Comparison of ENCODE assay signal across 2 cellular contexts in the genomic region with DNA sequence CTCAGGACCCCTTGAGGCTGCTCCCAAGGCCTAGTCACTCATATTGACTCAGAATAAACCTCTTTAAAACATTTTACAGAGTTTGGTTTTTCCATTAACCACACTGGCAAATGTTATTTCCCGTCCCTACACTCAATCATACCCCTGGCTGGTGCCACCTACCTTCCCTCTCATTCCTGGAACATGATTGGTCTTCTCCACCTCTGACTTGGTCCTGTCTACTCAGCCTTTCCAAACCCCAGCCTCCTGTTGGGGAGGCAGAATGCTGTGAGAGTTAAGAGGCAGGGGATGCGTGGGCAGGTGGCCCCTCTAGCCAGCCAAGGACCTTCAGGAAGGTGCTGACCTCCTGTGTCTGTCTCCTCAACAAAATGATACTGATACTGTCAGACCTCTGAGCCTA.
TF ChIP-seq lines count a peak whose summit lies in the region.

No MANE protein-coding gene starts in this region.

TF ChIP-seq in SK-N-SH, 30 proteins besides CTCF, POLR2A, EP300 and RAD21:
- TF ChIP-seq FOXJ3 (CRISPR knock-in tag; IDR thresholded peaks at IDR 0.05) (no peak), RCOR1 (IDR thresholded peaks at IDR 0.05; ENCODE audit: low read length) (no peak), GATA2 (CRISPR knock-in tag; IDR thresholded peaks at IDR 0.05) (no peak), NRF1 (IDR thresholded peaks at IDR 0.05; ENCODE audit: low read depth, low read length) (no peak), SMC3 (IDR thresholded peaks at IDR 0.05; ENCODE audit: low read depth, low read length) (no peak), TEAD4 (IDR thresholded peaks at IDR 0.05; ENCODE audit: borderline replicate concordance, insufficient read depth) (no peak), REST (IDR thresholded peaks at IDR 0.05; ENCODE audit: low read depth, low read length) (no peak), IRF3 (IDR thresholded peaks at IDR 0.05; ENCODE audit: low read depth, low read length) (no peak), FOXM1 (IDR thresholded peaks at IDR 0.05; ENCODE audit: low read depth) (no peak), YY1 (IDR thresholded peaks at IDR 0.05; ENCODE audit: low read depth) (no peak), MXI1 (IDR thresholded peaks at IDR 0.05; ENCODE audit: low read depth, low read length) (no peak), JUND (IDR thresholded peaks at IDR 0.05) (no peak)
- TF ChIP-seq, protein P1, sequence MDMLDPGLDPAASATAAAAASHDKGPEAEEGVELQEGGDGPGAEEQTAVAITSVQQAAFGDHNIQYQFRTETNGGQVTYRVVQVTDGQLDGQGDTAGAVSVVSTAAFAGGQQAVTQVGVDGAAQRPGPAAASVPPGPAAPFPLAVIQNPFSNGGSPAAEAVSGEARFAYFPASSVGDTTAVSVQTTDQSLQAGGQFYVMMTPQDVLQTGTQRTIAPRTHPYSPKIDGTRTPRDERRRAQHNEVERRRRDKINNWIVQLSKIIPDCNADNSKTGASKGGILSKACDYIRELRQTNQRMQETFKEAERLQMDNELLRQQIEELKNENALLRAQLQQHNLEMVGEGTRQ (IDR thresholded peaks at IDR 0.05; ENCODE audit: borderline replicate concordance, low read depth, low read length) = no peak

TF ChIP-seq in SK-N-SH treated with all-trans-retinoic acid at 6 μM for 48 hours, 23 proteins besides CTCF, POLR2A, EP300 and RAD21:
- TF ChIP-seq POU6F1 (CRISPR knock-in tag; IDR thresholded peaks at IDR 0.05; ENCODE audit: borderline replicate concordance, low read depth) (no peak), ZFP30 (CRISPR knock-in tag; IDR thresholded peaks at IDR 0.05) (no peak), PPARA (CRISPR knock-in tag; IDR thresholded peaks at IDR 0.05; ENCODE audit: borderline replicate concordance) (no peak), ISL1 (CRISPR knock-in tag; IDR thresholded peaks at IDR 0.05) (no peak), ZNF70 (CRISPR knock-in tag; IDR thresholded peaks at IDR 0.05) (no peak), CSDC2 (CRISPR knock-in tag; IDR thresholded peaks at IDR 0.05) (no peak), ZNF8 (CRISPR knock-in tag; IDR thresholded peaks at IDR 0.05) (no peak), TOX (CRISPR knock-in tag; IDR thresholded peaks at IDR 0.05; ENCODE audit: borderline replicate concordance) (no peak), ESRRG (CRISPR knock-in tag; IDR thresholded peaks at IDR 0.05) (no peak), ARNTL (CRISPR knock-in tag; IDR thresholded peaks at IDR 0.05; ENCODE audit: borderline replicate concordance, low read depth) (no peak), GLIS3 (CRISPR knock-in tag; IDR thresholded peaks at IDR 0.05) (no peak), ZC3H10 (CRISPR knock-in tag; IDR thresholded peaks at IDR 0.05) (no peak), BACH2 (CRISPR knock-in tag; IDR thresholded peaks at IDR 0.05; ENCODE audit: borderline replicate concordance) (no peak), RARB (CRISPR knock-in tag; IDR thresholded peaks at IDR 0.05) (no peak), PATZ1 (CRISPR knock-in tag; IDR thresholded peaks at IDR 0.05; ENCODE audit: borderline replicate concordance) (no peak), OSR1 (CRISPR knock-in tag; IDR thresholded peaks at IDR 0.05) (no peak)
- TF ChIP-seq, protein P2, sequence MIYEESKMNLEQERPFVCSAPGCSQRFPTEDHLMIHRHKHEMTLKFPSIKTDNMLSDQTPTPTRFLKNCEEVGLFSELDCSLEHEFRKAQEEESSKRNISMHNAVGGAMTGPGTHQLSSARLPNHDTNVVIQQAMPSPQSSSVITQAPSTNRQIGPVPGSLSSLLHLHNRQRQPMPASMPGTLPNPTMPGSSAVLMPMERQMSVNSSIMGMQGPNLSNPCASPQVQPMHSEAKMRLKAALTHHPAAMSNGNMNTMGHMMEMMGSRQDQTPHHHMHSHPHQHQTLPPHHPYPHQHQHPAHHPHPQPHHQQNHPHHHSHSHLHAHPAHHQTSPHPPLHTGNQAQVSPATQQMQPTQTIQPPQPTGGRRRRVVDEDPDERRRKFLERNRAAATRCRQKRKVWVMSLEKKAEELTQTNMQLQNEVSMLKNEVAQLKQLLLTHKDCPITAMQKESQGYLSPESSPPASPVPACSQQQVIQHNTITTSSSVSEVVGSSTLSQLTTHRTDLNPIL (CRISPR knock-in tag; IDR thresholded peaks at IDR 0.05; ENCODE audit: low read depth) = no peak
- TF ChIP-seq, protein P3, sequence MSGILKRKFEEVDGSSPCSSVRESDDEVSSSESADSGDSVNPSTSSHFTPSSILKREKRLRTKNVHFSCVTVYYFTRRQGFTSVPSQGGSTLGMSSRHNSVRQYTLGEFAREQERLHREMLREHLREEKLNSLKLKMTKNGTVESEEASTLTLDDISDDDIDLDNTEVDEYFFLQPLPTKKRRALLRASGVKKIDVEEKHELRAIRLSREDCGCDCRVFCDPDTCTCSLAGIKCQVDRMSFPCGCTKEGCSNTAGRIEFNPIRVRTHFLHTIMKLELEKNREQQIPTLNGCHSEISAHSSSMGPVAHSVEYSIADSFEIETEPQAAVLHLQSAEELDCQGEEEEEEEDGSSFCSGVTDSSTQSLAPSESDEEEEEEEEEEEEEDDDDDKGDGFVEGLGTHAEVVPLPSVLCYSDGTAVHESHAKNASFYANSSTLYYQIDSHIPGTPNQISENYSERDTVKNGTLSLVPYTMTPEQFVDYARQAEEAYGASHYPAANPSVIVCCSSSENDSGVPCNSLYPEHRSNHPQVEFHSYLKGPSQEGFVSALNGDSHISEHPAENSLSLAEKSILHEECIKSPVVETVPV (CRISPR knock-in tag; IDR thresholded peaks at IDR 0.05) = no peak
